11 cellular contexts compared by ENCODE assay signal in genomic region chr13:94968757-94969086, GRCh38.
A peak's percentile ranks its signal among the peaks of the same experiment; 100 is the strongest.
DNase-seq lines count a peak whose midpoint lies in the region; ATAC-seq and TF ChIP-seq lines count a peak whose summit lies in the region.
"Had no signal": no experiment of that assay in that cellular context is flagged by ENCODE, and none has a peak within 500 bp of the region (broad histone marks: within the 10 kb centered on the region; RNA-seq: fewer than 3 reads in every experiment).

No MANE protein-coding gene starts in this region.

- H3K27me3 Mint-ChIP-seq in neural crest cell (ENCODE audit: low read depth) = peaks cover 43% of the 10 kb centered on the region

- DNase-seq in AG09309 (ENCODE audit: low read depth) = no peak
- DNase-seq in Panc1 (ENCODE audit: low read depth, low spot score) = no peak
- DNase-seq in fibroblast of peridontal ligament (ENCODE audit: extremely low read depth) = peak; percentile 7
- DNase-seq in neural crest cell (ENCODE audit: low read depth, low spot score) = no peak
- DNase-seq in NCI-H1092 (lab: John Stamatoyannopoulos, UW) = no peak
- no peak for DNase-seq in G401 (ENCODE audit: low spot score)
- no peak for DNase-seq in COLO829 (ENCODE audit: low spot score)
- DNase-seq: cerebellar nuclear complex, heart left ventricle, NCI-H446 had no signal

- H3K4me1 ChIP-seq in Panc1 (ENCODE audit: control insufficient read depth, insufficient read depth, low read length) = peaks cover 7% of the 10 kb centered on the region

- no peaks in the 10 kb centered on the region for H3K9me3 Mint-ChIP-seq in neural crest cell

- TF ChIP-seq CTCF in AG09309 (IDR thresholded peaks at IDR 0.05; ENCODE audit: control insufficient read depth, insufficient read depth, low read depth, low read length, missing control alignments) (no peak), Panc1 (IDR thresholded peaks at IDR 0.05) (no peak), neural crest cell (conservative IDR thresholded peaks at IDR 0.05) (no peak)

- H3K4me3 Mint-ChIP-seq in neural crest cell = peak overlapping the region; percentile 92

- no peaks in the 10 kb centered on the region for H3K36me3 Mint-ChIP-seq in neural crest cell (ENCODE audit: low read depth)

- H3K4me1 Mint-ChIP-seq in neural crest cell = peaks cover 41% of the 10 kb centered on the region

- peak overlapping the region; percentile 48 for H3K27ac ChIP-seq in Panc1 (ENCODE audit: low read length)
- H3K27ac ChIP-seq: heart left ventricle had no signal

- peak overlapping the region; percentile 60 for H3K27ac Mint-ChIP-seq in neural crest cell (ENCODE audit: unreplicated experiment)

- in situ Hi-C loops in Panc1 (cut with HindIII; ENCODE audit: low pct_unique_long_range_greater_than_20kb, low sequenced_read_pairs) (no loop called here), G401 (cut with HindIII; ENCODE audit: low sequenced_read_pairs) (no loop called here)

- H3K4me3 ChIP-seq in AG09309 (ENCODE audit: control insufficient read depth, low read depth, low read length) = peak overlapping the region; percentile 28
- peak overlapping the region; percentile 46 to 72 for H3K4me3 ChIP-seq in Panc1 (ENCODE audit: low read depth in 2 of 2, low read length in 2 of 2)

- H3K9me3 ChIP-seq in Panc1 (ENCODE audit: control insufficient read depth, insufficient read depth, low read depth, low read length) = no peaks in the 10 kb centered on the region
- H3K9me3 ChIP-seq: heart left ventricle had no signal

- intact Hi-C loops in Panc1 (cut with micrococcal nuclease; ENCODE audit: unreplicated experiment) = loop anchor here (2.0 kb wide), 1 partner anchor 294 kb away; no protein-coding TSS in a partner anchor

- BruUV-seq in Panc1 (replicated peaks; lab: Mats Ljungman, UMichigan) = no TSS peak

- H3K36me3 ChIP-seq in Panc1 (ENCODE audit: control insufficient read depth, insufficient read depth, low read length) = no peaks in the 10 kb centered on the region
- H3K36me3 ChIP-seq: heart left ventricle had no signal

- POLR2A ChIA-PET in Panc1 (lab: Charles Lee) = interaction anchor here (0.5 kb wide), 1 partner anchor 87 kb away, joined by 5 read pairs; no protein-coding TSS in a partner anchor

- CTCF ChIA-PET in Panc1 (lab: Charles Lee) = no interaction called here

- ATAC-seq in Panc1 = peak; percentile 41
- no peak for ATAC-seq in GM18858 (IDR thresholded peaks at IDR 0.05; ENCODE audit: unreplicated experiment)

- H3K27me3 ChIP-seq in Panc1 (ENCODE audit: control insufficient read depth, insufficient read depth, low read length) = no peaks in the 10 kb centered on the region
